In the genomic region with DNA sequence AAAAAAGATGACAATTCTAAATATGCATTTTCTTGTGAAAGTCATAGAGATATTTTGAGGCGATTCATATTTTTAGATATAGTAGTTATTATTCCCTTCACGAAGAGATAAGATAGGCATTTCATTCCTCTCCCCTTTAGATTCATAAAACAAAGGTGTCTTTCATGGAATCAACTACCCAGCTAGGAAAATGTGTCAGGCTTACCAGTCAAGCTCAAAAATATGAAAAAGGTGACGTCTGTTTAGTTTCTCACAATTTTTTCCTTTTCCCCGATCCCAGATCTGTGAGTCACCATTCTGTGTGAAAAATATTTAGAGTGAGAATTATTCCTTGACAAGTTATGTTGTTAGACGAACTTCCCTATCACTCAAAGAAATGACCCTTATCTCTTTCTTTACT, we compare ENCODE assay signal across 15 cellular contexts.
DNase-seq lines count a peak whose midpoint lies in the region; ATAC-seq, FAIRE-seq and TF ChIP-seq lines count a peak whose summit lies in the region.
"Had no signal": no experiment of that assay in that cellular context is flagged by ENCODE, and none has a peak within 500 bp of the region (broad histone marks: within the 10 kb centered on the region; RNA-seq: fewer than 3 reads in every experiment).

No MANE protein-coding gene starts in this region.

- H3K4me1 ChIP-seq in left ventricle myocardium inferior, result peaks cover 13% of the 10 kb centered on the region
- peaks cover 9% of the 10 kb centered on the region for H3K4me1 ChIP-seq in hepatocyte (ENCODE audit: insufficient read depth)
- peaks cover 6% of the 10 kb centered on the region for H3K4me1 ChIP-seq in mucosa of descending colon (ENCODE audit: low read depth)

- H3K4me2 ChIP-seq in hepatocyte, result no peak overlapping the region

- no peak for DNase-seq in left ventricle myocardium inferior
- no peak for DNase-seq in cardiac septum (ENCODE audit: low spot score)
- DNase-seq in bronchial epithelial cell (ENCODE audit: low read depth), result peak; percentile 86
- peak; percentile 10 for DNase-seq in hepatocyte (ENCODE audit: low spot score)
- DNase-seq in mucosa of descending colon, result no peak
- no peak for DNase-seq in central memory CD4-positive, alpha-beta T cell
- no peak for DNase-seq in kidney glomerular epithelial cell (lab: John Stamatoyannopoulos, UW)
- DNase-seq: activated CD4-positive, alpha-beta T cell treated with anti-CD3 and anti-CD28 coated beads, Interleukin-2, amount 10 ng/mL, durations not matched to agents 24 days and 14 days; Caco-2; erythroblast; NCI-H1048; nephron progenitor cell; OCI-M1; T-helper 9 cell had no signal

- H3K4me3 ChIP-seq in left ventricle myocardium inferior (no peak overlapping the region), bronchial epithelial cell (ENCODE audit: low read depth, low read length) (no peak overlapping the region), hepatocyte (no peak overlapping the region), mucosa of descending colon (no peak overlapping the region)

- H3K36me3 ChIP-seq in left ventricle myocardium inferior (no peaks in the 10 kb centered on the region), bronchial epithelial cell (ENCODE audit: control insufficient read depth, insufficient read depth, low read length) (no peaks in the 10 kb centered on the region), hepatocyte (replicated peaks; ENCODE audit: insufficient read depth, low read depth) (no peaks in the 10 kb centered on the region), mucosa of descending colon (ENCODE audit: low read depth) (no peaks in the 10 kb centered on the region)

- no peaks in the 10 kb centered on the region for H3K9me2 ChIP-seq in hepatocyte (replicated peaks; ENCODE audit: insufficient read depth)

- intact Hi-C loops in left ventricle myocardium inferior (cut with micrococcal nuclease), result no loop called here
- intact Hi-C loops in cardiac septum (cut with DNase I), result no loop called here
- intact Hi-C loops in mucosa of descending colon (cut with DNase I, micrococcal nuclease), result no loop called here

- no peaks in the 10 kb centered on the region for H4K20me1 ChIP-seq in hepatocyte (ENCODE audit: insufficient read depth, poor library complexity, severe bottlenecking)

- H3K27ac ChIP-seq in left ventricle myocardium inferior (replicated peaks) (peak overlapping the region; percentile 47), hepatocyte (peak overlapping the region; percentile 60)

- H3K27me3 ChIP-seq in left ventricle myocardium inferior (ENCODE audit: low read depth), result no peaks in the 10 kb centered on the region
- no peaks in the 10 kb centered on the region for H3K27me3 ChIP-seq in bronchial epithelial cell (ENCODE audit: control insufficient read depth, insufficient read depth, low read length)
- no peaks in the 10 kb centered on the region for H3K27me3 ChIP-seq in hepatocyte

- TF ChIP-seq CTCF in left ventricle myocardium inferior (IDR thresholded peaks at IDR 0.05; ENCODE audit: borderline replicate concordance), result no peak
- no peak for TF ChIP-seq CTCF in bronchial epithelial cell (IDR thresholded peaks at IDR 0.05; ENCODE audit: insufficient read depth, low read length, severe bottlenecking)
- TF ChIP-seq CTCF in hepatocyte (IDR thresholded peaks at IDR 0.05; ENCODE audit: poor library complexity), result no peak
- TF ChIP-seq CTCF in mucosa of descending colon (IDR thresholded peaks at IDR 0.05), result no peak

- no peak for FAIRE-seq in bronchial epithelial cell (lab: Jason Lieb, UNC)

- ATAC-seq in mucosa of descending colon, result no peak
- no peak for ATAC-seq in HG02642 (IDR thresholded peaks at IDR 0.05; ENCODE audit: poor library complexity, unreplicated experiment)

- 57% methylated on average over 5 of the region's 5 CpGs for WGBS in hepatocyte (ENCODE audit: low lambda C conversion rate, missing lambda C conversion rate)

- H3K9me3 ChIP-seq in left ventricle myocardium inferior (replicated peaks) (peaks cover 36% of the 10 kb centered on the region), hepatocyte (ENCODE audit: low read depth) (no peaks in the 10 kb centered on the region), mucosa of descending colon (peaks cover 5% of the 10 kb centered on the region)
- H3K9me3 ChIP-seq: Caco-2 had no signal

- no peaks in the 10 kb centered on the region for H3K79me2 ChIP-seq in hepatocyte

- no peak overlapping the region for H2AFZ ChIP-seq in hepatocyte

Comparison
In these comparisons a context has a peak if more than half of its experiments do, and no peak if none do; other contexts are left out.
1. DNase-seq: peak in bronchial epithelial cell (single experiment) and hepatocyte (single experiment); none in left ventricle myocardium inferior (single experiment), cardiac septum (single experiment), mucosa of descending colon (0 of 3), central memory CD4-positive, alpha-beta T cell (single experiment) and kidney glomerular epithelial cell (single experiment).